1 cellular context compared by ENCODE assay signal in genomic region chr21:18443686-18444085, GRCh38.
TF ChIP-seq lines count a peak whose summit lies in the region.

No MANE protein-coding gene starts in this region.

TF ChIP-seq in H1, 55 proteins besides CTCF, POLR2A, EP300 and RAD21:
- no peak for TF ChIP-seq SP1 (IDR thresholded peaks at IDR 0.05; ENCODE audit: low read depth, low read length)
- no peak for TF ChIP-seq KDM5A (IDR thresholded peaks at IDR 0.05; ENCODE audit: low read length)
- TF ChIP-seq TAF7 (optimal IDR thresholded peaks at IDR 0.05; ENCODE audit: borderline replicate concordance, low read depth, low read length): no peak
- no peak for TF ChIP-seq RBBP5 (IDR thresholded peaks at IDR 0.05; ENCODE audit: borderline replicate concordance, low read depth, low read length)
- TF ChIP-seq TBP (IDR thresholded peaks at IDR 0.05; ENCODE audit: low read depth, low read length): no peak
- no peak for TF ChIP-seq SAP30 (IDR thresholded peaks at IDR 0.05; ENCODE audit: insufficient read depth, insufficient replicate concordance, low read length)
- TF ChIP-seq JUND (IDR thresholded peaks at IDR 0.05; ENCODE audit: low read length): no peak
- TF ChIP-seq RXRA (IDR thresholded peaks at IDR 0.05; ENCODE audit: insufficient read depth, low read depth, low read length): no peak
- TF ChIP-seq GABPA (IDR thresholded peaks at IDR 0.05; ENCODE audit: borderline replicate concordance, insufficient read depth, low read length): no peak
